In the genomic region with DNA sequence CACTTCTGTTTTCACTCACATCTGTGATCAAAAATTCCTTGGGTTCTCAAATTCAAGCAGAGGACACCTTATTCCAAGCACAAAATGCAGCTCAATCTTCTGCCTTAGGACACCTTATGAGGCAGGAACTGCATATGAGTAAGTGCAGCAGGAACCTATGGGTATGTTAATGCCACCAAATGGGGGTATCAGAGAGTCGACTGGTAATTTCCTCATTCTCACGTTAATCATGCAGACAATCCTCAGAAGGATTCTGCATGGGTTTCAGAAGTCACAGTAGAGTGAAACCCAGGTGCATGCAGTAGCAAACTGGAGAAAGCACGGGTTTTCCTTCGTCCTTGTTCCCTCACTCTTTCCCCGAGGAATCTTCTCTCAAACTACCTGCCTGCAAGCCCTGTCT, we compare ENCODE assay signal across 28 cellular contexts.
A peak's percentile ranks its signal among the peaks of the same experiment; 100 is the strongest.
DNase-seq lines count a peak whose midpoint lies in the region; ATAC-seq and TF ChIP-seq lines count a peak whose summit lies in the region.
"Had no signal": no experiment of that assay in that cellular context is flagged by ENCODE, and none has a peak within 500 bp of the region (broad histone marks: within the 10 kb centered on the region; RNA-seq: fewer than 3 reads in every experiment).

No MANE protein-coding gene starts in this region.

- WGBS in H9 (ENCODE audit: extremely low coverage, insufficient read length, low lambda C conversion rate): no CpG with 5 or more reads among the region's 5 CpGs
- 34 to 39% methylated on average over 5 of the region's 5 CpGs for WGBS in endodermal cell (ENCODE audit: insufficient coverage in 1 of 2, insufficient read length in 1 of 2), 2 experiments

- H3K36me3 ChIP-seq in Karpas-422 (ENCODE audit: insufficient read depth, low read length) (no peaks in the 10 kb centered on the region), endodermal cell (ENCODE audit: control insufficient read depth, insufficient read depth, low read length) (no peaks in the 10 kb centered on the region)
- H3K36me3 ChIP-seq: left ventricle myocardium inferior had no signal

- no peak overlapping the region for H3T11ph ChIP-seq in H9 (ENCODE audit: low read length)

- no peak overlapping the region for H4K8ac ChIP-seq in H9 (replicated peaks; ENCODE audit: insufficient read length, low read depth, low read length)

- H3K79me1 ChIP-seq in H9 (ENCODE audit: insufficient read depth, low read depth, low read length, poor library complexity, severe bottlenecking): no peaks in the 10 kb centered on the region

- H3K4me3 ChIP-seq in Karpas-422 (ENCODE audit: low read length) (peak overlapping the region; percentile 30), endodermal cell (ENCODE audit: low read length) (no peak overlapping the region)
- H3K4me3 ChIP-seq: dorsolateral prefrontal cortex, left ventricle myocardium inferior, PC-9, skin epidermis had no signal

- H3K56ac ChIP-seq in H9 (ENCODE audit: insufficient read length, low read depth, low read length): no peak overlapping the region

- ATAC-seq in activated T-cell treated with anti-CD3 and anti-CD28 coated beads, Interleukin-2, amount 50 U/mL, for 4 hours: no peak

- peak overlapping the region; percentile 14 to 48; a peak in 4 of 5 replicates for H3K4me3 Mint-ChIP-seq in H9
- H3K4me3 Mint-ChIP-seq in endodermal cell: no peak overlapping the region
- no peak overlapping the region for H3K4me3 Mint-ChIP-seq in activated T-helper 2 cell treated with anti-CD3 and anti-CD28 coated beads, Interferon-gamma antibody, Interleukin-2, Interleukin-4, amounts not matched to agents 10 μg/mL and 5 μg/mL and 100 μg/mL, durations not matched to agents 14 hours and 24 hours and 36 hours (ENCODE audit: low read depth)
- no peak overlapping the region for H3K4me3 Mint-ChIP-seq in activated T-cell treated with anti-CD3 and anti-CD28 coated beads, Interleukin-2, amount 50 U/mL, for 4 hours
- H3K4me3 Mint-ChIP-seq in activated T-helper 1 cell treated with anti-CD3 and anti-CD28 coated beads, Interleukin-12 subunit alpha, Interleukin-12 subunit beta, Interleukin-2, Interleukin-4 antibody, amounts not matched to agents 30 ng/mL and 10 ng/mL and 1 ng/mL, durations not matched to agents 14 hours and 24 hours and 36 hours: no peak overlapping the region
- H3K4me3 Mint-ChIP-seq: CD4-positive, CD25-positive, alpha-beta regulatory T cell; mesothelial cell of epicardium; naive thymus-derived CD8-positive, alpha-beta T cell; type B pancreatic cell had no signal

- H2BK20ac ChIP-seq in H9 (ENCODE audit: low read depth, low read length, poor library complexity, severe bottlenecking): no peak overlapping the region

- H3K18ac ChIP-seq in H9 (ENCODE audit: insufficient read length, low read depth, low read length): no peak overlapping the region

- no peak overlapping the region for H3K14ac ChIP-seq in H9 (ENCODE audit: insufficient read depth, low read length)

- H2AFZ ChIP-seq in H9 (ENCODE audit: low read length): peak overlapping the region; percentile 89
- peak overlapping the region; percentile 85; the same call in 1 of the 2 replicates for H2AFZ ChIP-seq in Karpas-422 (ENCODE audit: low read length)
- H2AFZ ChIP-seq: PC-9 had no signal

- H3K27me3 Mint-ChIP-seq in H9 (ENCODE audit: low read depth): peaks cover 4% of the 10 kb centered on the region; the same call in 1 of the 2 replicates
- H3K27me3 Mint-ChIP-seq in endodermal cell (ENCODE audit: insufficient read depth): no peaks in the 10 kb centered on the region
- H3K27me3 Mint-ChIP-seq in activated T-helper 2 cell treated with anti-CD3 and anti-CD28 coated beads, Interferon-gamma antibody, Interleukin-2, Interleukin-4, amounts not matched to agents 10 μg/mL and 5 μg/mL and 100 μg/mL, durations not matched to agents 14 hours and 24 hours and 36 hours (ENCODE audit: low read depth): no peaks in the 10 kb centered on the region
- no peaks in the 10 kb centered on the region for H3K27me3 Mint-ChIP-seq in activated T-cell treated with anti-CD3 and anti-CD28 coated beads, Interleukin-2, amount 50 U/mL, for 4 hours (ENCODE audit: low read depth)
- no peaks in the 10 kb centered on the region for H3K27me3 Mint-ChIP-seq in activated T-helper 1 cell treated with anti-CD3 and anti-CD28 coated beads, Interleukin-12 subunit alpha, Interleukin-12 subunit beta, Interleukin-2, Interleukin-4 antibody, amounts not matched to agents 30 ng/mL and 10 ng/mL and 1 ng/mL, durations not matched to agents 14 hours and 24 hours and 36 hours (ENCODE audit: insufficient read depth)
- H3K27me3 Mint-ChIP-seq: CD4-positive, CD25-positive, alpha-beta regulatory T cell had no signal

- no peaks in the 10 kb centered on the region for H3K9me2 ChIP-seq in Karpas-422 (replicated peaks; ENCODE audit: insufficient read depth, low read length)

- no peak for TF ChIP-seq CTCF in H9 (conservative IDR thresholded peaks at IDR 0.05)
- no peak for TF ChIP-seq CTCF in endodermal cell (conservative IDR thresholded peaks at IDR 0.05)

- no peak overlapping the region for H4K5ac ChIP-seq in H9 (ENCODE audit: insufficient read length, low read depth, low read length)

- peaks cover 3% of the 10 kb centered on the region; the same call in 1 of the 2 replicates for H3K4me1 ChIP-seq in H9 (ENCODE audit: insufficient read depth, low read length)
- peaks cover 33% of the 10 kb centered on the region for H3K4me1 ChIP-seq in Karpas-422 (ENCODE audit: low read length)
- H3K4me1 ChIP-seq in endodermal cell (ENCODE audit: control insufficient read depth, insufficient read depth, low read length): no peaks in the 10 kb centered on the region
- H3K4me1 ChIP-seq: left ventricle myocardium inferior had no signal

- H3K9me3 ChIP-seq in H9 (ENCODE audit: control insufficient read depth, low read depth, low read length) (no peaks in the 10 kb centered on the region), Karpas-422 (ENCODE audit: low read length) (peaks cover 28% of the 10 kb centered on the region), endodermal cell (ENCODE audit: control insufficient read depth, low read length) (peaks cover 23% of the 10 kb centered on the region)
- H3K9me3 ChIP-seq: left ventricle myocardium inferior had no signal

- H4K91ac ChIP-seq in H9 (ENCODE audit: insufficient read length, low read depth, low read length): no peak overlapping the region

- H2BK12ac ChIP-seq in H9 (ENCODE audit: insufficient read length, low read depth, low read length): no peak overlapping the region

- H2BK5ac ChIP-seq in H9 (ENCODE audit: insufficient read length, low read length): no peak overlapping the region

- H3K27ac Mint-ChIP-seq in H9 (peak overlapping the region; percentile 93 to 95 (median 93)), endodermal cell (no peak overlapping the region)
- H3K27ac Mint-ChIP-seq in activated T-helper 2 cell treated with anti-CD3 and anti-CD28 coated beads, Interferon-gamma antibody, Interleukin-2, Interleukin-4, amounts not matched to agents 10 μg/mL and 5 μg/mL and 100 μg/mL, durations not matched to agents 14 hours and 24 hours and 36 hours: no peak overlapping the region
- H3K27ac Mint-ChIP-seq in activated T-helper 1 cell treated with anti-CD3 and anti-CD28 coated beads, Interleukin-12 subunit alpha, Interleukin-12 subunit beta, Interleukin-2, Interleukin-4 antibody, amounts not matched to agents 30 ng/mL and 10 ng/mL and 1 ng/mL, durations not matched to agents 14 hours and 24 hours and 36 hours: no peak overlapping the region
- H3K27ac Mint-ChIP-seq: CD4-positive, CD25-positive, alpha-beta regulatory T cell; mesothelial cell of epicardium; naive thymus-derived CD8-positive, alpha-beta T cell; type B pancreatic cell had no signal

- no peak overlapping the region for H2BK15ac ChIP-seq in H9 (ENCODE audit: low read depth, low read length)

- H3K23ac ChIP-seq in H9 (ENCODE audit: insufficient read length, low read depth, low read length): no peak overlapping the region

- H2BK120ac ChIP-seq in H9 (ENCODE audit: low read depth, low read length, poor library complexity, severe bottlenecking): no peak overlapping the region

- H3K79me2 ChIP-seq in H9 (ENCODE audit: insufficient read depth, low read length): no peaks in the 10 kb centered on the region
- no peaks in the 10 kb centered on the region for H3K79me2 ChIP-seq in Karpas-422 (ENCODE audit: low read length)

- intact Hi-C loops in activated T-helper 2 cell treated with anti-CD3 and anti-CD28 coated beads, Interferon-gamma antibody, Interleukin-2, Interleukin-4, amounts not matched to agents 10 μg/mL and 5 μg/mL and 100 μg/mL, durations not matched to agents 14 hours and 24 hours and 36 hours (cut with micrococcal nuclease): no loop called here
- intact Hi-C loops in activated T-helper 1 cell treated with anti-CD3 and anti-CD28 coated beads, Interleukin-12 subunit alpha, Interleukin-12 subunit beta, Interleukin-2, Interleukin-4 antibody, amounts not matched to agents 30 ng/mL and 10 ng/mL and 1 ng/mL, durations not matched to agents 14 hours and 24 hours and 36 hours (cut with micrococcal nuclease): no loop called here

- H3K9me3 Mint-ChIP-seq in H9: no peaks in the 10 kb centered on the region
- no peaks in the 10 kb centered on the region for H3K9me3 Mint-ChIP-seq in endodermal cell
- H3K9me3 Mint-ChIP-seq in activated T-helper 2 cell treated with anti-CD3 and anti-CD28 coated beads, Interferon-gamma antibody, Interleukin-2, Interleukin-4, amounts not matched to agents 10 μg/mL and 5 μg/mL and 100 μg/mL, durations not matched to agents 14 hours and 24 hours and 36 hours: no peaks in the 10 kb centered on the region
- no peaks in the 10 kb centered on the region for H3K9me3 Mint-ChIP-seq in activated T-cell treated with anti-CD3 and anti-CD28 coated beads, Interleukin-2, amount 50 U/mL, for 4 hours
- H3K9me3 Mint-ChIP-seq in activated T-helper 1 cell treated with anti-CD3 and anti-CD28 coated beads, Interleukin-12 subunit alpha, Interleukin-12 subunit beta, Interleukin-2, Interleukin-4 antibody, amounts not matched to agents 30 ng/mL and 10 ng/mL and 1 ng/mL, durations not matched to agents 14 hours and 24 hours and 36 hours: no peaks in the 10 kb centered on the region
- H3K9me3 Mint-ChIP-seq: mesothelial cell of epicardium, type B pancreatic cell had no signal

- H3K4ac ChIP-seq in H9 (ENCODE audit: low read depth, low read length): no peak overlapping the region

- peak; percentile 43 for DNase-seq in H9
- DNase-seq in Karpas-422: peak; percentile 51
- DNase-seq in endodermal cell: peak; percentile 49
- no peak for DNase-seq in DMS153 treated with DMSO at 0.1 percent for 48 hours (lab: John Stamatoyannopoulos, UW; ENCODE audit: unreplicated experiment)
- DNase-seq in activated T-helper 2 cell treated with anti-CD3 and anti-CD28 coated beads, Interferon-gamma antibody, Interleukin-2, Interleukin-4, amounts not matched to agents 10 μg/mL and 5 μg/mL and 100 μg/mL, durations not matched to agents 14 hours and 24 hours and 36 hours (ENCODE audit: low spot score): no peak
- no peak for DNase-seq in activated T-cell treated with anti-CD3 and anti-CD28 coated beads, Interleukin-2, amount 50 U/mL, for 4 hours
- DNase-seq in activated T-helper 1 cell treated with anti-CD3 and anti-CD28 coated beads, Interleukin-12 subunit alpha, Interleukin-12 subunit beta, Interleukin-2, Interleukin-4 antibody, amounts not matched to agents 30 ng/mL and 10 ng/mL and 1 ng/mL, durations not matched to agents 14 hours and 24 hours and 36 hours (ENCODE audit: low spot score): no peak
- DNase-seq: activated CD4-positive, alpha-beta T cell treated with anti-CD3 and anti-CD28 coated beads, Interleukin-2, amount 50 U/mL, for 48 hours; activated CD4-positive, CD25-positive, alpha-beta regulatory T cell; activated CD8-positive, alpha-beta memory T cell treated with anti-CD3 and anti-CD28 coated beads, Interleukin-2, amount 50 U/mL, for 4 hours; activated effector memory CD4-positive, alpha-beta T cell treated with Interleukin-2 at 50 U/mL for 16 hours; CD4-positive, CD25-positive, alpha-beta regulatory T cell; cerebellar nuclear complex; dorsolateral prefrontal cortex; HCEC 1CT; left ventricle myocardium inferior; naive thymus-derived CD8-positive, alpha-beta T cell; NCI-H1048; NCI-H187 treated with DMSO at 0.1 percent for 48 hours; NCI-H226; NCI-H774; PC-9; Right ventricle myocardium superior; SW 1271; T1000 had no signal

- H3K9ac ChIP-seq in H9 (ENCODE audit: extremely low read depth, insufficient read length, low read length) (no peak overlapping the region), Karpas-422 (ENCODE audit: low read length) (no peak overlapping the region), endodermal cell (ENCODE audit: extremely low read depth, low read length, poor library complexity, severe bottlenecking) (no peak overlapping the region)

- H3K4me2 ChIP-seq in H9 (ENCODE audit: insufficient read depth, insufficient read length, low read length) (peak overlapping the region; percentile 11), Karpas-422 (ENCODE audit: low read depth, low read length, poor library complexity, severe bottlenecking) (peak overlapping the region; percentile 31)
- H3K4me2 ChIP-seq: PC-9 had no signal

- H2AK5ac ChIP-seq in H9 (ENCODE audit: insufficient read length, low read length): no peak overlapping the region

- H3K4me1 Mint-ChIP-seq in H9 (peaks cover 24% of the 10 kb centered on the region in 2 experiments), endodermal cell (peaks cover 10% of the 10 kb centered on the region)
- H3K4me1 Mint-ChIP-seq in activated T-helper 2 cell treated with anti-CD3 and anti-CD28 coated beads, Interferon-gamma antibody, Interleukin-2, Interleukin-4, amounts not matched to agents 10 μg/mL and 5 μg/mL and 100 μg/mL, durations not matched to agents 14 hours and 24 hours and 36 hours (ENCODE audit: low read depth): no peaks in the 10 kb centered on the region
- no peaks in the 10 kb centered on the region for H3K4me1 Mint-ChIP-seq in activated T-cell treated with anti-CD3 and anti-CD28 coated beads, Interleukin-2, amount 50 U/mL, for 4 hours (ENCODE audit: low read depth)
- H3K4me1 Mint-ChIP-seq in activated T-helper 1 cell treated with anti-CD3 and anti-CD28 coated beads, Interleukin-12 subunit alpha, Interleukin-12 subunit beta, Interleukin-2, Interleukin-4 antibody, amounts not matched to agents 30 ng/mL and 10 ng/mL and 1 ng/mL, durations not matched to agents 14 hours and 24 hours and 36 hours (ENCODE audit: low read depth): no peaks in the 10 kb centered on the region
- H3K4me1 Mint-ChIP-seq: CD4-positive, CD25-positive, alpha-beta regulatory T cell; mesothelial cell of epicardium had no signal

- H4K20me1 ChIP-seq in H9 (ENCODE audit: control insufficient read depth, insufficient read depth, insufficient read length) (no peaks in the 10 kb centered on the region), Karpas-422 (ENCODE audit: insufficient read depth, low read depth, low read length) (no peaks in the 10 kb centered on the region)

- no peaks in the 10 kb centered on the region for H3K36me3 Mint-ChIP-seq in H9 (ENCODE audit: insufficient read depth in 1 of 3, low read depth in 3 of 3)
- H3K36me3 Mint-ChIP-seq in endodermal cell (ENCODE audit: low read depth): no peaks in the 10 kb centered on the region
- no peaks in the 10 kb centered on the region for H3K36me3 Mint-ChIP-seq in activated T-helper 2 cell treated with anti-CD3 and anti-CD28 coated beads, Interferon-gamma antibody, Interleukin-2, Interleukin-4, amounts not matched to agents 10 μg/mL and 5 μg/mL and 100 μg/mL, durations not matched to agents 14 hours and 24 hours and 36 hours (ENCODE audit: low read depth)
- no peaks in the 10 kb centered on the region for H3K36me3 Mint-ChIP-seq in activated T-cell treated with anti-CD3 and anti-CD28 coated beads, Interleukin-2, amount 50 U/mL, for 4 hours (ENCODE audit: insufficient read depth)
- H3K36me3 Mint-ChIP-seq in activated T-helper 1 cell treated with anti-CD3 and anti-CD28 coated beads, Interleukin-12 subunit alpha, Interleukin-12 subunit beta, Interleukin-2, Interleukin-4 antibody, amounts not matched to agents 30 ng/mL and 10 ng/mL and 1 ng/mL, durations not matched to agents 14 hours and 24 hours and 36 hours (ENCODE audit: low read depth): no peaks in the 10 kb centered on the region
- H3K36me3 Mint-ChIP-seq: CD4-positive, CD25-positive, alpha-beta regulatory T cell; mesothelial cell of epicardium; naive thymus-derived CD8-positive, alpha-beta T cell; type B pancreatic cell had no signal

- H3K27ac ChIP-seq in H9 (ENCODE audit: insufficient read length, low read depth, low read length): peak overlapping the region; percentile 88
- H3K27ac ChIP-seq in Karpas-422 (ENCODE audit: low read length): peak overlapping the region; percentile 22; the same call in 1 of the 2 replicates
- no peak overlapping the region for H3K27ac ChIP-seq in endodermal cell (ENCODE audit: low read depth, low read length)
- H3K27ac ChIP-seq: dorsolateral prefrontal cortex, left ventricle myocardium inferior, PC-9, skin epidermis had no signal

- H3K23me2 ChIP-seq in H9 (ENCODE audit: insufficient read length, low read depth, low read length, poor library complexity, severe bottlenecking): no peaks in the 10 kb centered on the region

- H3K27me3 ChIP-seq in H9 (ENCODE audit: insufficient read depth, low read length) (no peaks in the 10 kb centered on the region), Karpas-422 (ENCODE audit: low read length) (no peaks in the 10 kb centered on the region), endodermal cell (ENCODE audit: control insufficient read depth, insufficient read depth, low read length, poor library complexity, severe bottlenecking) (no peaks in the 10 kb centered on the region)
- H3K27me3 ChIP-seq: dorsolateral prefrontal cortex had no signal

Comparison
In these comparisons a context has a peak if more than half of its experiments do, and no peak if none do; other contexts are left out.
1. DNase-seq: peak in H9 (single experiment), Karpas-422 (single experiment) and endodermal cell (single experiment); none in DMS153 treated with DMSO at 0.1 percent for 48 hours (single experiment), activated T-helper 2 cell treated with anti-CD3 and anti-CD28 coated beads, Interferon-gamma antibody, Interleukin-2, Interleukin-4, amounts not matched to agents 10 μg/mL and 5 μg/mL and 100 μg/mL, durations not matched to agents 14 hours and 24 hours and 36 hours (single experiment), activated T-cell treated with anti-CD3 and anti-CD28 coated beads, Interleukin-2, amount 50 U/mL, for 4 hours (single experiment) and activated T-helper 1 cell treated with anti-CD3 and anti-CD28 coated beads, Interleukin-12 subunit alpha, Interleukin-12 subunit beta, Interleukin-2, Interleukin-4 antibody, amounts not matched to agents 30 ng/mL and 10 ng/mL and 1 ng/mL, durations not matched to agents 14 hours and 24 hours and 36 hours (single experiment).
2. H3K27ac Mint-ChIP-seq: peak in H9 (3 of 3); none in endodermal cell (single experiment), activated T-helper 2 cell treated with anti-CD3 and anti-CD28 coated beads, Interferon-gamma antibody, Interleukin-2, Interleukin-4, amounts not matched to agents 10 μg/mL and 5 μg/mL and 100 μg/mL, durations not matched to agents 14 hours and 24 hours and 36 hours (single experiment) and activated T-helper 1 cell treated with anti-CD3 and anti-CD28 coated beads, Interleukin-12 subunit alpha, Interleukin-12 subunit beta, Interleukin-2, Interleukin-4 antibody, amounts not matched to agents 30 ng/mL and 10 ng/mL and 1 ng/mL, durations not matched to agents 14 hours and 24 hours and 36 hours (single experiment).
3. H3K4me3 Mint-ChIP-seq: peak in H9 (2 of 2); none in endodermal cell (single experiment), activated T-helper 2 cell treated with anti-CD3 and anti-CD28 coated beads, Interferon-gamma antibody, Interleukin-2, Interleukin-4, amounts not matched to agents 10 μg/mL and 5 μg/mL and 100 μg/mL, durations not matched to agents 14 hours and 24 hours and 36 hours (single experiment), activated T-cell treated with anti-CD3 and anti-CD28 coated beads, Interleukin-2, amount 50 U/mL, for 4 hours (single experiment) and activated T-helper 1 cell treated with anti-CD3 and anti-CD28 coated beads, Interleukin-12 subunit alpha, Interleukin-12 subunit beta, Interleukin-2, Interleukin-4 antibody, amounts not matched to agents 30 ng/mL and 10 ng/mL and 1 ng/mL, durations not matched to agents 14 hours and 24 hours and 36 hours (single experiment).